In genomic region chr9:116792271-116792670, GRCh38 we compare ENCODE assay signal across 21 cellular contexts.
DNase-seq lines count a peak whose midpoint lies in the region; ATAC-seq and TF ChIP-seq lines count a peak whose summit lies in the region.
"Had no signal": no experiment of that assay in that cellular context is flagged by ENCODE, and none has a peak within 500 bp of the region (broad histone marks: within the 10 kb centered on the region; RNA-seq: fewer than 3 reads in every experiment).

No MANE protein-coding gene starts in this region.

- peaks cover 47% of the 10 kb centered on the region for H3K4me1 Mint-ChIP-seq in neural progenitor cell
- peaks cover 21% of the 10 kb centered on the region for H3K4me1 Mint-ChIP-seq in type B pancreatic cell (ENCODE audit: unreplicated experiment)
- H3K4me1 Mint-ChIP-seq: B cell; CD4-positive, CD25-positive, alpha-beta regulatory T cell had no signal

- peak in 2 of 3 experiments; percentile 5 to 35 for DNase-seq in NCI-H1417 (lab: John Stamatoyannopoulos, UW)
- DNase-seq in NCI-H1417 treated with DMSO at 0.1 percent for 48 hours (lab: John Stamatoyannopoulos, UW): no peak
- DNase-seq in NCI-H2227 treated with DMSO at 0.1 percent for 48 hours (lab: John Stamatoyannopoulos, UW): peak; percentile 71
- peak; percentile 53 for DNase-seq in SK-N-DZ (ENCODE audit: low spot score)
- peak; percentile 79 for DNase-seq in neural progenitor cell (ENCODE audit: low spot score)
- DNase-seq in NCI-H1092 (lab: John Stamatoyannopoulos, UW): no peak
- no peak for DNase-seq in type B pancreatic cell (ENCODE audit: extremely low spot score, unreplicated experiment)
- DNase-seq: CD4-positive, CD25-positive, alpha-beta regulatory T cell; COR-L47; HCEC 1CT; KG1; MV-4-11; NCI-H1930; NCI-H510A; OCI-M1; Right ventricle myocardium superior; T-helper 1 cell had no signal

- H3K27ac ChIP-seq in neural progenitor cell: peak overlapping the region; percentile 76

- no peaks in the 10 kb centered on the region for H3K9me3 ChIP-seq in neural progenitor cell (ENCODE audit: low read depth)

- H3K27me3 Mint-ChIP-seq in neural progenitor cell (ENCODE audit: insufficient read depth, low read depth): peaks cover 4% of the 10 kb centered on the region
- H3K27me3 Mint-ChIP-seq in type B pancreatic cell: no peaks in the 10 kb centered on the region

- H3K4me1 ChIP-seq in neural progenitor cell: peaks cover 28% of the 10 kb centered on the region

- no peak for ATAC-seq in HG02870 (IDR thresholded peaks at IDR 0.05; ENCODE audit: unreplicated experiment)
- ATAC-seq: GM23338, HepG2 had no signal

- H3K36me3 Mint-ChIP-seq in neural progenitor cell (no peaks in the 10 kb centered on the region), type B pancreatic cell (no peaks in the 10 kb centered on the region)
- H3K36me3 Mint-ChIP-seq: CD4-positive, CD25-positive, alpha-beta regulatory T cell had no signal

- TF ChIP-seq CTCF in neural progenitor cell (IDR thresholded peaks at IDR 0.05): no peak
- no peak for TF ChIP-seq CTCF in type B pancreatic cell (conservative IDR thresholded peaks at IDR 0.05)

- no peak overlapping the region for H3K9ac ChIP-seq in neural progenitor cell

- H3K9me3 Mint-ChIP-seq in neural progenitor cell (no peaks in the 10 kb centered on the region), type B pancreatic cell (no peaks in the 10 kb centered on the region)
- H3K9me3 Mint-ChIP-seq: GM23338 had no signal

- H3K36me3 ChIP-seq in neural progenitor cell: no peaks in the 10 kb centered on the region

- H4K20me1 ChIP-seq in neural progenitor cell (ENCODE audit: low read depth): peaks cover 4% of the 10 kb centered on the region

- H3K4me3 ChIP-seq in neural progenitor cell: no peak overlapping the region
- H3K4me3 ChIP-seq: GM23338 had no signal

- no peaks in the 10 kb centered on the region for H3K27me3 ChIP-seq in neural progenitor cell

- H3K79me2 ChIP-seq in neural progenitor cell (ENCODE audit: low read depth): no peaks in the 10 kb centered on the region

- H3K27ac Mint-ChIP-seq in neural progenitor cell (peak overlapping the region; percentile 42), type B pancreatic cell (no peak overlapping the region)
- H3K27ac Mint-ChIP-seq: B cell; CD4-positive, CD25-positive, alpha-beta regulatory T cell; GM23338 had no signal

- peaks cover 24% of the 10 kb centered on the region for H3F3A ChIP-seq in neural progenitor cell (ENCODE audit: low read depth)

- no peak overlapping the region for H2AFZ ChIP-seq in neural progenitor cell (replicated peaks)
- H2AFZ ChIP-seq: GM23338 had no signal

- H3K4me3 Mint-ChIP-seq in neural progenitor cell (peak overlapping the region; percentile 13), type B pancreatic cell (no peak overlapping the region)
- H3K4me3 Mint-ChIP-seq: B cell; CD4-positive, CD25-positive, alpha-beta regulatory T cell; GM23338 had no signal

- H3K4me2 ChIP-seq in neural progenitor cell: peak overlapping the region; percentile 34
- H3K4me2 ChIP-seq: GM23338 had no signal

Comparison
In these comparisons a context has a peak if more than half of its experiments do, and no peak if none do; other contexts are left out.
1. DNase-seq: peak in NCI-H1417 (2 of 3), NCI-H2227 treated with DMSO at 0.1 percent for 48 hours (single experiment), SK-N-DZ (single experiment) and neural progenitor cell (single experiment); none in NCI-H1417 treated with DMSO at 0.1 percent for 48 hours (single experiment), NCI-H1092 (single experiment) and type B pancreatic cell (single experiment).